ENCODE assay signal across 8 cellular contexts in genomic region chr13:44435142-44435982, GRCh38.
DNase-seq lines count a peak whose midpoint lies in the region; ATAC-seq and TF ChIP-seq lines count a peak whose summit lies in the region.

No MANE protein-coding gene starts in this region.

- peak in 1 of 2 donors; percentile 54 for TF ChIP-seq RAD21 in liver (IDR thresholded peaks at IDR 0.05)

- TF ChIP-seq CTCF in AG09309 (IDR thresholded peaks at IDR 0.05; ENCODE audit: control insufficient read depth, insufficient read depth, low read depth, low read length, missing control alignments): peak; percentile 3
- no peak for TF ChIP-seq CTCF in liver (IDR thresholded peaks at IDR 0.05; ENCODE audit: low read depth, low read length, missing input control)

- H3K27me3 ChIP-seq in liver (ENCODE audit: control insufficient read depth in 4 of 4, insufficient read depth in 4 of 4, low read length in 3 of 4): no peaks in the 10 kb centered on the region

- H3K4me1 ChIP-seq in liver (ENCODE audit: control insufficient read depth in 4 of 4, insufficient read depth in 4 of 4, low read length in 3 of 4): peaks cover 3 to 19% (median 15%) of the 10 kb centered on the region in 4 donors

- peak; percentile 94 for DNase-seq in AG09309 (ENCODE audit: low read depth)
- DNase-seq in HT1080 (ENCODE audit: low read depth): peak; percentile 96
- DNase-seq in NK-92 (lab: John Stamatoyannopoulos, UW; ENCODE audit: unreplicated experiment): peak; percentile 53
- DNase-seq in activated CD8-positive, alpha-beta memory T cell treated with anti-CD3 and anti-CD28 coated beads for 1 hour (ENCODE audit: extremely low read depth in 1 of 2, low read depth in 1 of 2): peak; percentile 72 to 79
- peak; percentile 98 for DNase-seq in ecto neural progenitor cell (ENCODE audit: low spot score)
- peak; percentile 85 for DNase-seq in stimulated activated CD4-positive, alpha-beta T cell treated with anti-CD3 and anti-CD28 coated beads, Interleukin-2, amount 100 ng/mL, for 4 hours (ENCODE audit: low read depth)

- H3K4me3 ChIP-seq in AG09309 (ENCODE audit: control insufficient read depth, low read depth, low read length): peak overlapping the region; percentile 68
- H3K4me3 ChIP-seq in liver (ENCODE audit: low read depth in 1 of 3, low read length in 3 of 3): peak overlapping the region; percentile 77 to 88 (median 79)

- no peaks in the 10 kb centered on the region for H3K9me3 ChIP-seq in liver (ENCODE audit: control insufficient read depth in 4 of 4, low read length in 3 of 4)

- H3K27ac ChIP-seq in liver (ENCODE audit: low read depth in 1 of 2, low read length in 2 of 2): peak overlapping the region; percentile 87 to 98

- WGBS in liver: under 1% methylated on average over 54 of the region's 54 CpGs

- peaks cover 7 to 10% (median 9%) of the 10 kb centered on the region in 4 donors for H3K36me3 ChIP-seq in liver (ENCODE audit: control insufficient read depth in 4 of 4, insufficient read depth in 3 of 4, low read depth in 1 of 4, low read length in 3 of 4)

- peak overlapping the region; percentile 93 to 98 for H3K9ac ChIP-seq in liver (ENCODE audit: low read depth in 1 of 2, low read length in 2 of 2)

- ATAC-seq in GM19351 (IDR thresholded peaks at IDR 0.05; ENCODE audit: unreplicated experiment): peak; percentile 70

TF ChIP-seq in liver, 16 proteins besides CTCF, POLR2A, EP300 and RAD21:
- peak; percentile 45 for TF ChIP-seq ATF3 (IDR thresholded peaks at IDR 0.05)
- peak; percentile 50 to 63 for TF ChIP-seq JUND (IDR thresholded peaks at IDR 0.05)
- no peak for TF ChIP-seq NR2F2 (IDR thresholded peaks at IDR 0.05)
- no peak for TF ChIP-seq EGR1 (IDR thresholded peaks at IDR 0.05; ENCODE audit: low read depth in 2 of 2)
- TF ChIP-seq ZBTB33 (IDR thresholded peaks at IDR 0.05): peak; percentile 95
- TF ChIP-seq FOXA1 (IDR thresholded peaks at IDR 0.05): no peak
- peak; percentile 91 for TF ChIP-seq REST (IDR thresholded peaks at IDR 0.05)
- peak; percentile 18 to 24 for TF ChIP-seq HNF4A (conservative IDR thresholded peaks at IDR 0.05)
- TF ChIP-seq GABPA (IDR thresholded peaks at IDR 0.05 in 1 of 2, conservative IDR thresholded peaks at IDR 0.05 in 1 of 2): no peak
- peak; percentile 50 for TF ChIP-seq YY1 (IDR thresholded peaks at IDR 0.05)
- TF ChIP-seq TAF1 (conservative IDR thresholded peaks at IDR 0.05): peak; percentile 44
- peak in 1 of 2 donors; percentile 27 for TF ChIP-seq RXRA (IDR thresholded peaks at IDR 0.05)
- TF ChIP-seq MAX (IDR thresholded peaks at IDR 0.05): no peak
- no peak for TF ChIP-seq HNF4G (IDR thresholded peaks at IDR 0.05)
- no peak for TF ChIP-seq FOXA2 (IDR thresholded peaks at IDR 0.05)
- TF ChIP-seq SP1 (IDR thresholded peaks at IDR 0.05): peak; percentile 61
TF ChIP-seq in liver: peak in this region for 9.

Comparison
In these comparisons a context has a peak if more than half of its experiments do, and no peak if none do; other contexts are left out.
1. Peak in every context shown above with its lines: DNase-seq, ATAC-seq, H3K4me3 ChIP-seq and H3K27ac ChIP-seq.